Comparison of ENCODE assay signal across 10 cellular contexts in the genomic region with DNA sequence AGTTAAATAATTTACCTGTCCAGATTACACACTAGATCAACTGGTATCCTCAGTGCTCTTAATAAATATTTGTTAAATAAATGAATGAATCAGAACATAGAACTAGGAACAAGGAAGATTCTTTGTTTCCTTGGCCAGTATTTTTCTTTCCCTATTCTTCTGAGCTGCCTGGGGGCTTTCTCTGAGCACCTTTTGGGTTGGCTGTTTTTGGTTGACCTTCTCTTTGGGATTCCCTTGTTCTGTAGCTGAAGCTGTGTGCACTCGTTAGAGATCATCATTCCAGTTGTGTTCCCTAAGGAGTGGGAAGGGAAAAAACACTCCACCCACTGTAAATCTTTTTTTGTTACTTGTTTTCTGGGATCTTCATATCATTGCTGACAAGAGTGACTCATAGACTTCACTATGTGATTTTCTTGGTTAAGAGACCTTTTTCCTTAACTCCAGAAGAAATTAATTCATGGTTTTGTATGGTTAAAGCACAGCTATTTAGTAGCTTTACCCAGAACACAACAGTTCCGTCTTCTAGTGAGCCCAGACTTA.
A peak's percentile ranks its signal among the peaks of the same experiment; 100 is the strongest.
DNase-seq lines count a peak whose midpoint lies in the region; ATAC-seq, FAIRE-seq and TF ChIP-seq lines count a peak whose summit lies in the region.
"Had no signal": no experiment of that assay in that cellular context is flagged by ENCODE, and none has a peak within 500 bp of the region (broad histone marks: within the 10 kb centered on the region; RNA-seq: fewer than 3 reads in every experiment).

No MANE protein-coding gene starts in this region.

- FAIRE-seq in GM19239 (lab: Jason Lieb, UNC), result no peak

- H3K36me3 ChIP-seq in esophagus muscularis mucosa, result no peaks in the 10 kb centered on the region
- H3K36me3 ChIP-seq: WERI-Rb-1 had no signal

- peaks cover 39 to 84% (median 70%) of the 10 kb centered on the region in 4 donors for H3K4me1 ChIP-seq in esophagus muscularis mucosa

- no peak for TF ChIP-seq POLR2A in esophagus muscularis mucosa (IDR thresholded peaks at IDR 0.05; ENCODE audit: low read depth)

- no peaks in the 10 kb centered on the region for H3K27me3 ChIP-seq in esophagus muscularis mucosa

- H3K4me3 ChIP-seq in esophagus muscularis mucosa, result no peak overlapping the region

- no peak for TF ChIP-seq EP300 in esophagus muscularis mucosa (IDR thresholded peaks at IDR 0.05)

- H3K27ac ChIP-seq in esophagus muscularis mucosa (replicated peaks in 1 of 4), result peak overlapping the region in 3 of 4 donors; percentile 32 to 45 (median 33)
- H3K27ac ChIP-seq: WERI-Rb-1 had no signal

- WGBS in esophagus muscularis mucosa, result 71% methylated on average over 2 of the region's 2 CpGs

- H3K9me3 ChIP-seq in esophagus muscularis mucosa, result no peaks in the 10 kb centered on the region

- DNase-seq in AG20443 (ENCODE audit: low spot score) (peak; percentile 47), LHCN-M2 (ENCODE audit: low read depth) (peak; percentile 54), esophagus muscularis mucosa (ENCODE audit: extremely low spot score) (no peak), non-pigmented ciliary epithelial cell (ENCODE audit: low read depth) (peak; percentile 50), GM19239 (ENCODE audit: insufficient read length, low spot score) (no peak), DMS79 (lab: John Stamatoyannopoulos, UW) (no peak)
- DNase-seq: NCI-H2029 treated with DMSO at 0.1 percent for 48 hours, WERI-Rb-1 had no signal

- ATAC-seq in HG02623 (IDR thresholded peaks at IDR 0.05; ENCODE audit: unreplicated experiment), result no peak
- ATAC-seq in HG02571 (IDR thresholded peaks at IDR 0.05; ENCODE audit: unreplicated experiment), result no peak

- intact Hi-C loops in esophagus muscularis mucosa (cut with DNase I), result loop anchor here (10.0 kb wide), 2 partner anchors 85 to 115 kb away; a partner anchor contains a TSS

- TF ChIP-seq CTCF in esophagus muscularis mucosa (IDR thresholded peaks at IDR 0.05), result no peak

Comparison
In these comparisons a context has a peak if more than half of its experiments do, and no peak if none do; other contexts are left out.
1. DNase-seq: peak in AG20443 (single experiment), LHCN-M2 (single experiment) and non-pigmented ciliary epithelial cell (single experiment); none in esophagus muscularis mucosa (single experiment), GM19239 (single experiment) and DMS79 (single experiment).